ENCODE assay signal across 15 cellular contexts in genomic region chr1:25737151-25737550, GRCh38.
DNase-seq lines count a peak whose midpoint lies in the region; ATAC-seq and TF ChIP-seq lines count a peak whose summit lies in the region.
"Had no signal": no experiment of that assay in that cellular context is flagged by ENCODE, and none has a peak within 500 bp of the region (broad histone marks: within the 10 kb centered on the region; RNA-seq: fewer than 3 reads in every experiment).

No MANE protein-coding gene starts in this region.

- peaks cover 5% of the 10 kb centered on the region for H3K9me3 Mint-ChIP-seq in nephron progenitor cell
- H3K9me3 Mint-ChIP-seq: activated T-cell treated with anti-CD3 and anti-CD28 coated beads, Interleukin-2, amount 50 U/mL, for 24 hours; natural killer cell treated with Interleukin-12 subunit alpha and Interleukin-12 subunit beta and Interleukin-15 and Interleukin-18, amount 100 ng/mL, for 72 hours had no signal

- no peak overlapping the region for H3K4me3 Mint-ChIP-seq in nephron progenitor cell
- H3K4me3 Mint-ChIP-seq: activated CD4-positive, alpha-beta T cell treated with anti-CD3 and anti-CD28 coated beads for 36 hours; activated T-cell treated with anti-CD3 and anti-CD28 coated beads, Interleukin-2, amount 50 U/mL, for 24 hours; natural killer cell treated with Interleukin-12 subunit alpha and Interleukin-12 subunit beta and Interleukin-15 and Interleukin-18, amount 100 ng/mL, for 72 hours had no signal

- no peaks in the 10 kb centered on the region for H3K36me3 Mint-ChIP-seq in nephron progenitor cell (ENCODE audit: low read depth)
- H3K36me3 Mint-ChIP-seq: natural killer cell treated with Interleukin-12 subunit alpha and Interleukin-12 subunit beta and Interleukin-15 and Interleukin-18, amount 100 ng/mL, for 72 hours had no signal

- intact Hi-C loops in Right ventricle myocardium superior (cut with DNase I) = no loop called here

- H3K4me1 Mint-ChIP-seq in nephron progenitor cell = peaks cover 33% of the 10 kb centered on the region

- peak overlapping the region; percentile 57 for H3K27ac Mint-ChIP-seq in nephron progenitor cell
- H3K27ac Mint-ChIP-seq: activated CD4-positive, alpha-beta T cell treated with anti-CD3 and anti-CD28 coated beads for 36 hours; activated T-cell treated with anti-CD3 and anti-CD28 coated beads, Interleukin-2, amount 50 U/mL, for 24 hours; natural killer cell treated with Interleukin-12 subunit alpha and Interleukin-12 subunit beta and Interleukin-15 and Interleukin-18, amount 100 ng/mL, for 72 hours had no signal

- peak; percentile 59 for ATAC-seq in Right ventricle myocardium superior (ENCODE audit: poor library complexity)
- no peak for ATAC-seq in HG03442 (IDR thresholded peaks at IDR 0.05; ENCODE audit: unreplicated experiment)
- ATAC-seq: activated CD4-positive, alpha-beta T cell treated with anti-CD3 and anti-CD28 coated beads for 36 hours; natural killer cell treated with Interleukin-12 subunit alpha and Interleukin-12 subunit beta and Interleukin-15 and Interleukin-18, amount 100 ng/mL, for 72 hours; right lobe of liver had no signal

- TF ChIP-seq CTCF in nephron progenitor cell (IDR thresholded peaks at IDR 0.05) = no peak

- DNase-seq in COLO668 (lab: John Stamatoyannopoulos, UW; ENCODE audit: unreplicated experiment) = peak; percentile 69
- peak; percentile 35 to 63 for DNase-seq in SHP77 (lab: John Stamatoyannopoulos, UW)
- peak; percentile 63 for DNase-seq in Right ventricle myocardium superior
- peak; percentile 53 for DNase-seq in nephron progenitor cell
- DNase-seq in NCI-H446 treated with DMSO at 0.1 percent for 48 hours (lab: John Stamatoyannopoulos, UW) = no peak
- no peak for DNase-seq in NCI-H82 treated with DMSO at 0.1 percent for 48 hours (lab: John Stamatoyannopoulos, UW; ENCODE audit: unreplicated experiment)
- DNase-seq in activated CD4-positive, alpha-beta T cell treated with anti-CD3 and anti-CD28 coated beads for 1 hour = no peak
- DNase-seq: activated CD4-positive, alpha-beta T cell treated with anti-CD3 and anti-CD28 coated beads for 36 hours; activated T-cell treated with anti-CD3 and anti-CD28 coated beads, Interleukin-2, amount 50 U/mL, for 24 hours; foreskin fibroblast; NCI-H345; stimulated activated naive CD4-positive, alpha-beta T cell treated with Interleukin-2 at 50 U/mL for 16 hours had no signal

- H3K27me3 Mint-ChIP-seq in nephron progenitor cell (ENCODE audit: low read depth, poor library complexity) = peaks cover 32% of the 10 kb centered on the region
- H3K27me3 Mint-ChIP-seq: activated CD4-positive, alpha-beta T cell treated with anti-CD3 and anti-CD28 coated beads for 36 hours had no signal

Comparison
In these comparisons a context has a peak if more than half of its experiments do, and no peak if none do; other contexts are left out.
1. DNase-seq: peak in COLO668 (single experiment), SHP77 (2 of 2), Right ventricle myocardium superior (single experiment) and nephron progenitor cell (single experiment); none in NCI-H446 treated with DMSO at 0.1 percent for 48 hours (single experiment), NCI-H82 treated with DMSO at 0.1 percent for 48 hours (single experiment) and activated CD4-positive, alpha-beta T cell treated with anti-CD3 and anti-CD28 coated beads for 1 hour (single experiment).